ENCODE assay signal across 16 cellular contexts in the genomic region with DNA sequence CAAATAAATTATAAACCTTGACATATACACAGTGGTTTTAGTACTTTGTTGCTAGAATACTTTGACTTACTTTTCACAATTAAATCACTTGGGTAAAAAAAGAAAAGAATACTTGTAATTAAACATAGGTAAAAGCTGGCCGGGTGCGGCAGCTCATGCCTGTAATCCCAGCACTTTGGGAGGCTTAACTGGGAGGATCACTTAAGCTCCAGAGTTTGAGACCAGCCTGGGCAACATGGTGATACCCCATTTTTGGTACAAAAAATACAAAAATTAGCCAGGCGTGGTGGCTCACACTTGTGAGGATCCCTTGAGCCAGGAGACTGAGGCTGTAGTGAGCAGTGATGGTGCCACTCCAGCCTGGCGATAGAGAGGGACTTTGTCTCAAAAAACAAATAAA.
DNase-seq lines count a peak whose midpoint lies in the region; ATAC-seq and TF ChIP-seq lines count a peak whose summit lies in the region.
"Had no signal": no experiment of that assay in that cellular context is flagged by ENCODE, and none has a peak within 500 bp of the region (broad histone marks: within the 10 kb centered on the region; RNA-seq: fewer than 3 reads in every experiment).

No MANE protein-coding gene starts in this region.

- H3K36me3 ChIP-seq in WERI-Rb-1 = peaks cover 5% of the 10 kb centered on the region

- no peak for ATAC-seq in GM18907 (IDR thresholded peaks at IDR 0.05; ENCODE audit: unreplicated experiment)
- no peak for ATAC-seq in HG03571 (IDR thresholded peaks at IDR 0.05; ENCODE audit: unreplicated experiment)
- ATAC-seq: GM12878, GM23338 had no signal

- no peak overlapping the region for H3K27ac ChIP-seq in WERI-Rb-1

- DNase-seq in NCI-H82 (lab: John Stamatoyannopoulos, UW) (peak; percentile 55), NCI-H82 treated with DMSO at 0.1 percent for 48 hours (lab: John Stamatoyannopoulos, UW; ENCODE audit: unreplicated experiment) (no peak), WERI-Rb-1 (peak; percentile 42), islet precursor cell (peak; percentile 30), inferior parietal cortex (ENCODE audit: extremely low spot score) (no peak)
- peak; percentile 3 for DNase-seq in stimulated activated CD8-positive, alpha-beta memory T cell treated with anti-CD3 and anti-CD28 coated beads, Interleukin-4, amount 100 ng/mL, for 48 hours
- DNase-seq: 8988T; ACHN; C1 segment of cervical spinal cord; CD4-positive, alpha-beta T cell; DMS79; H7 had no signal

- no peak overlapping the region for H3K4me3 ChIP-seq in WERI-Rb-1 (ENCODE audit: low read depth, low read length)
- H3K4me3 ChIP-seq: GM12878, GM23338 had no signal

- TF ChIP-seq CTCF in WERI-Rb-1 (IDR thresholded peaks at IDR 0.05; ENCODE audit: low read depth, low read length) = no peak

- no peaks in the 10 kb centered on the region for H3K27me3 ChIP-seq in WERI-Rb-1 (ENCODE audit: insufficient read depth, low read depth, severe bottlenecking)

- H3K9me3 ChIP-seq in WERI-Rb-1 (ENCODE audit: severe bottlenecking) = no peaks in the 10 kb centered on the region

Comparison
In these comparisons a context has a peak if more than half of its experiments do, and no peak if none do; other contexts are left out.
1. DNase-seq: peak in NCI-H82 (single experiment), WERI-Rb-1 (single experiment), islet precursor cell (single experiment) and stimulated activated CD8-positive, alpha-beta memory T cell treated with anti-CD3 and anti-CD28 coated beads, Interleukin-4, amount 100 ng/mL, for 48 hours (single experiment); none in NCI-H82 treated with DMSO at 0.1 percent for 48 hours (single experiment) and inferior parietal cortex (single experiment).